Comparison of ENCODE assay signal across 9 cellular contexts in the genomic region with DNA sequence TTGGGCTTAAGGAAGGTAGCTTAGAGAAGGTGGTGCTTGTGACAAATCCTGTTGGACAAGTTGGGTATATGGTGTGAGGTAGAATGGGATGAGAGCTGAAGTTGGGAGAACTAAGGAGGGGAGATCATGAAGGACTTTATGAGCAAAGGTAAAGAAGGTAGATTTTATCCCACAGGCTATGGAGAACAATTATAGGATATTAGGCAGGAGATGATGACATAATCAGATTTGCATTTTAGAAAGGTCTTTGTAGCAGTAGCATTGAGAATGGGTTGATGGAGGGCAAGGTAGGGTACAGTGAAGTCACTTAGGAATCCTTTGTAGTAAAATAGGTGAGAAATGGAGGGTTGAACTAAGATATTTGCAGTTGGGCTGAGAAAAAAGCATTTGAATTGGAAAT. TPM values are rescaled to one million over a fixed set of nuclear protein-coding genes. Genes with fewer than 3 reads are reported as not detected.
"Had no signal": no experiment of that assay in that cellular context is flagged by ENCODE, and none has a peak within 500 bp of the region (broad histone marks: within the 10 kb centered on the region; RNA-seq: fewer than 3 reads in every experiment).

No MANE protein-coding gene starts in this region.

- FAIRE-seq: HTR-8/SVneo, K562 had no signal

- ATAC-seq: K562 had no signal

- DNase-seq: IMR-90, KBM-7, KG1 had no signal

- H3K4me3 ChIP-seq: K562 had no signal

- H3K27ac ChIP-seq: HL-60 had no signal

RNA-seq across cellular contexts. Expression of gene TCHH, which starts 14.9 kb away (rescaled TPM):
- total RNA-seq: HT-29, HT1080, IMR-90, K562 had no signal
- polyA plus RNA-seq: IgD-negative memory B cell, IMR-90, K562 had no signal

RNA-seq across cellular contexts. Expression of gene RPTN, which starts 28.8 kb away (rescaled TPM):
- total RNA-seq: HT-29, HT1080, IMR-90, K562 had no signal
- polyA plus RNA-seq: IgD-negative memory B cell, IMR-90, K562 had no signal

RNA-seq across cellular contexts. Expression of gene TCHHL1, which starts 41.3 kb away (rescaled TPM):
- total RNA-seq: HT-29, HT1080, IMR-90, K562 had no signal
- polyA plus RNA-seq: IgD-negative memory B cell, IMR-90, K562 had no signal
